Comparison of ENCODE assay signal across 8 cellular contexts in genomic region chr6:11042750-11043551, GRCh38.
DNase-seq lines count a peak whose midpoint lies in the region; ATAC-seq lines count a peak whose summit lies in the region.

No MANE protein-coding gene starts in this region.

- H3K27me3 ChIP-seq in endocrine pancreas (ENCODE audit: control insufficient read depth, insufficient read depth, low read length) (peaks cover 5% of the 10 kb centered on the region), neuron (ENCODE audit: insufficient read depth, low read length) (no peaks in the 10 kb centered on the region)

- peak overlapping the region; percentile 41 for H3K9ac ChIP-seq in endocrine pancreas (ENCODE audit: control insufficient read depth, insufficient read depth, low read length)

- no peaks in the 10 kb centered on the region for H3K4me1 ChIP-seq in endocrine pancreas (ENCODE audit: control insufficient read depth, insufficient read depth, low read length)
- peaks cover 13% of the 10 kb centered on the region for H3K4me1 ChIP-seq in neuron (ENCODE audit: insufficient read depth, low read length)

- DNase-seq in NCI-H345 (lab: John Stamatoyannopoulos, UW) (peak; percentile 15), NCI-H345 treated with DMSO at 0.1 percent for 48 hours (lab: John Stamatoyannopoulos, UW; ENCODE audit: unreplicated experiment) (no peak), NCI-H748 (lab: John Stamatoyannopoulos, UW; ENCODE audit: unreplicated experiment) (peak; percentile 79)

- ATAC-seq in GM21737 (IDR thresholded peaks at IDR 0.05; ENCODE audit: unreplicated experiment) (no peak), GM18861 (IDR thresholded peaks at IDR 0.05; ENCODE audit: unreplicated experiment) (no peak), HG03159 (IDR thresholded peaks at IDR 0.05; ENCODE audit: unreplicated experiment) (no peak)

- H3K4me3 ChIP-seq in endocrine pancreas (ENCODE audit: control insufficient read depth, insufficient read depth, low read length) (peak overlapping the region; percentile 64), neuron (ENCODE audit: low read length) (peak overlapping the region; percentile 83)

- no peaks in the 10 kb centered on the region for H3K36me3 ChIP-seq in endocrine pancreas (ENCODE audit: control insufficient read depth, insufficient read depth, low read length)
- H3K36me3 ChIP-seq in neuron (ENCODE audit: insufficient read depth, low read length) = no peaks in the 10 kb centered on the region

- peak overlapping the region; percentile 87 for H2AFZ ChIP-seq in neuron (ENCODE audit: low read depth, low read length)

- H3K9me3 ChIP-seq in endocrine pancreas (ENCODE audit: control insufficient read depth, low read length) (no peaks in the 10 kb centered on the region), neuron (ENCODE audit: low read length) (no peaks in the 10 kb centered on the region)
